ENCODE assay signal across 24 cellular contexts in genomic region chr4:91319869-91320268, GRCh38.
"Had no signal": no experiment of that assay in that cellular context is flagged by ENCODE, and none has a peak within 500 bp of the region (broad histone marks: within the 10 kb centered on the region; RNA-seq: fewer than 3 reads in every experiment).

No MANE protein-coding gene starts in this region.

- H3K4me3 Mint-ChIP-seq: activated B cell treated with CpG ODN at 0.5 μM for 24 hours; activated CD4-positive, alpha-beta T cell treated with anti-CD3 and anti-CD28 coated beads, Interleukin-2, amount 10 ng/mL, durations not matched to agents 24 days and 14 days; activated T-cell treated with anti-CD3 and anti-CD28 coated beads, Interleukin-2, amount 50 U/mL, for 4 hours; brain; T-cell had no signal

- H3K27ac Mint-ChIP-seq: activated B cell treated with CpG ODN at 0.5 μM for 24 hours; activated CD4-positive, alpha-beta T cell treated with anti-CD3 and anti-CD28 coated beads, Interleukin-2, amount 10 ng/mL, durations not matched to agents 24 days and 14 days; activated naive CD4-positive, alpha-beta T cell treated with anti-CD3 and anti-CD28 coated beads, Interleukin-2, amount 50 U/mL, for 72 hours; T-cell had no signal

- H3K36me3 Mint-ChIP-seq: activated naive CD4-positive, alpha-beta T cell treated with anti-CD3 and anti-CD28 coated beads, Interleukin-2, amount 50 U/mL, for 72 hours; brain; T-cell had no signal

- H3K27me3 Mint-ChIP-seq: activated B cell treated with CpG ODN at 0.5 μM for 24 hours; activated CD4-positive, alpha-beta T cell treated with anti-CD3 and anti-CD28 coated beads, Interleukin-2, amount 10 ng/mL, durations not matched to agents 24 days and 14 days; brain; T-cell had no signal

- DNase-seq: activated B cell treated with CpG ODN at 0.5 μM for 24 hours; activated CD4-positive, alpha-beta T cell treated with anti-CD3 and anti-CD28 coated beads for 1 hour; activated CD4-positive, alpha-beta T cell treated with anti-CD3 and anti-CD28 coated beads, Interleukin-2, amount 10 ng/mL, durations not matched to agents 24 days and 14 days; activated CD4-positive, alpha-beta T cell treated with anti-CD3 and anti-CD28 coated beads, Interleukin-2, amount 50 U/mL, for 48 hours; activated effector memory CD4-positive, alpha-beta T cell treated with anti-CD3 and anti-CD28 coated beads, Interleukin-2, amount 50 U/mL, for 16 hours; activated naive CD4-positive, alpha-beta T cell treated with Interleukin-2 at 50 U/mL for 16 hours; activated T-cell treated with anti-CD3 and anti-CD28 coated beads, Interleukin-2, amount 50 U/mL, for 4 hours; amygdala; MG63; MV-4-11; NCI-H1092 treated with DMSO at 0.1 percent for 48 hours; NCI-H1694; NCI-H2029; NCI-H446; NCI-H524; NCI-H82; Peyer's patch; T-cell; T-helper 2 cell; T1000 had no signal

- H3K4me1 Mint-ChIP-seq: activated B cell treated with CpG ODN at 0.5 μM for 24 hours; activated CD4-positive, alpha-beta T cell treated with anti-CD3 and anti-CD28 coated beads, Interleukin-2, amount 10 ng/mL, durations not matched to agents 24 days and 14 days; T-cell had no signal

- FAIRE-seq: colon, TTC549 had no signal

- H3K9me3 Mint-ChIP-seq: activated B cell treated with CpG ODN at 0.5 μM for 24 hours; activated CD4-positive, alpha-beta T cell treated with anti-CD3 and anti-CD28 coated beads, Interleukin-2, amount 10 ng/mL, durations not matched to agents 24 days and 14 days had no signal
